In genomic region chr16:81669473-81670350, GRCh38 we compare ENCODE assay signal across 1 cellular context.
TF ChIP-seq lines count a peak whose summit lies in the region.

No MANE protein-coding gene starts in this region.

TF ChIP-seq in IMR-90, 13 proteins besides CTCF, POLR2A, EP300 and RAD21:
- TF ChIP-seq MXI1 (IDR thresholded peaks at IDR 0.05; ENCODE audit: borderline replicate concordance, low read depth, low read length) (no peak), BHLHE40 (IDR thresholded peaks at IDR 0.05; ENCODE audit: low read depth, low read length) (no peak), CEBPB (IDR thresholded peaks at IDR 0.05; ENCODE audit: low read depth, low read length) (no peak), CHD1 (IDR thresholded peaks at IDR 0.05; ENCODE audit: low read depth, low read length) (no peak), RFX5 (IDR thresholded peaks at IDR 0.05; ENCODE audit: low read depth, low read length) (no peak), USF2 (IDR thresholded peaks at IDR 0.05; ENCODE audit: low read depth, low read length) (no peak), FOS (IDR thresholded peaks at IDR 0.05; ENCODE audit: low read depth, low read length) (no peak), NFE2L2 (IDR thresholded peaks at IDR 0.05; ENCODE audit: low read depth, low read length) (no peak)
